Comparison of ENCODE assay signal across 12 cellular contexts in genomic region chr13:24215007-24215633, GRCh38. TPM values are rescaled to one million over a fixed set of nuclear protein-coding genes. Genes with fewer than 3 reads are reported as not detected.
DNase-seq lines count a peak whose midpoint lies in the region; ATAC-seq, FAIRE-seq and TF ChIP-seq lines count a peak whose summit lies in the region.
"Had no signal": no experiment of that assay in that cellular context is flagged by ENCODE, and none has a peak within 500 bp of the region (broad histone marks: within the 10 kb centered on the region; RNA-seq: fewer than 3 reads in every experiment).

No MANE protein-coding gene starts in this region.

- H3K27ac ChIP-seq in A549 (no peak overlapping the region), endothelial cell of umbilical vein (ENCODE audit: insufficient read depth, low read depth, low read length) (peak overlapping the region; percentile 26)
- H3K27ac ChIP-seq: foreskin keratinocyte had no signal

- H3K27me3 ChIP-seq in endothelial cell of umbilical vein (ENCODE audit: control insufficient read depth in 2 of 2, insufficient read depth in 2 of 2, low read length in 2 of 2): no peaks in the 10 kb centered on the region
- H3K27me3 ChIP-seq: foreskin keratinocyte had no signal

- H3K36me3 ChIP-seq in endothelial cell of umbilical vein (ENCODE audit: control insufficient read depth in 2 of 2, extremely low read depth in 1 of 2, insufficient read depth in 2 of 2, low read length in 2 of 2): no peaks in the 10 kb centered on the region

- no peak for TF ChIP-seq POLR2A in A549 (IDR thresholded peaks at IDR 0.05; ENCODE audit: low read length)
- TF ChIP-seq POLR2A in endothelial cell of umbilical vein (IDR thresholded peaks at IDR 0.05; ENCODE audit: low read depth, low read length): no peak

- H3K4me3 Mint-ChIP-seq in activated naive CD8-positive, alpha-beta T cell treated with anti-CD3 and anti-CD28 coated beads, Interleukin-2, amount 50 U/mL, for 24 hours: no peak overlapping the region
- H3K4me3 Mint-ChIP-seq: mesothelial cell of epicardium had no signal

- no TSS peak for BruUV-seq in endothelial cell of umbilical vein (replicated peaks; lab: Mats Ljungman, UMichigan)

- dilution Hi-C loops in endothelial cell of umbilical vein (cut with MboI; ENCODE audit: extremely low pct_ligation_motif_present, low sequenced_read_pairs): no loop called here

- no peak overlapping the region for H3K9ac ChIP-seq in endothelial cell of umbilical vein (replicated peaks; ENCODE audit: extremely low read depth, insufficient read depth, low read length)

- H3K36me3 Mint-ChIP-seq in activated naive CD8-positive, alpha-beta T cell treated with anti-CD3 and anti-CD28 coated beads, Interleukin-2, amount 50 U/mL, for 24 hours (ENCODE audit: low read depth): peaks cover 2% of the 10 kb centered on the region
- H3K36me3 Mint-ChIP-seq: mesothelial cell of epicardium had no signal

- WGBS in A549 (ENCODE audit: missing lambda C conversion rate): 81% methylated on average over 6 of the region's 6 CpGs

- TF ChIP-seq EP300 in A549 (IDR thresholded peaks at IDR 0.05): no peak

- no peaks in the 10 kb centered on the region for H3K9me3 ChIP-seq in A549
- no peaks in the 10 kb centered on the region for H3K9me3 ChIP-seq in endothelial cell of umbilical vein (replicated peaks; ENCODE audit: control insufficient read depth, insufficient read depth, low read length)

- H3K4me3 ChIP-seq in A549: no peak overlapping the region
- H3K4me3 ChIP-seq in endothelial cell of umbilical vein (replicated peaks in 1 of 3; ENCODE audit: insufficient read depth in 1 of 3, low read depth in 1 of 3, low read length in 3 of 3): no peak overlapping the region
- H3K4me3 ChIP-seq: coronary artery had no signal

- H3K79me2 ChIP-seq in endothelial cell of umbilical vein (ENCODE audit: control insufficient read depth, insufficient read depth, low read length): peaks cover 3% of the 10 kb centered on the region

- TF ChIP-seq CTCF in A549 (IDR thresholded peaks at IDR 0.05): no peak
- no peak for TF ChIP-seq CTCF in endothelial cell of umbilical vein (IDR thresholded peaks at IDR 0.05; ENCODE audit: extremely low read depth in 1 of 2, insufficient read depth in 1 of 2, low read depth in 1 of 2, low read length in 2 of 2)

- no peak for DNase-seq in A549 (ENCODE audit: low read depth in 1 of 2, low spot score in 1 of 2)
- no peak for DNase-seq in endothelial cell of umbilical vein (ENCODE audit: low read depth, low spot score)
- DNase-seq in activated naive CD8-positive, alpha-beta T cell treated with anti-CD3 and anti-CD28 coated beads, Interleukin-2, amount 50 U/mL, for 24 hours: no peak
- DNase-seq in left lobe of liver (ENCODE audit: low spot score): no peak
- DNase-seq in stimulated activated CD4-positive, alpha-beta T cell treated with anti-CD3 and anti-CD28 coated beads, Interleukin-2, amount 100 ng/mL, for 24 hours: no peak
- no peak for DNase-seq in iPS-NIHi7 (ENCODE audit: extremely low spot score)
- DNase-seq: activated naive CD4-positive, alpha-beta T cell; foreskin keratinocyte had no signal

- no peaks in the 10 kb centered on the region for H3K27me3 Mint-ChIP-seq in activated naive CD8-positive, alpha-beta T cell treated with anti-CD3 and anti-CD28 coated beads, Interleukin-2, amount 50 U/mL, for 24 hours

- H3K9me3 Mint-ChIP-seq in activated naive CD8-positive, alpha-beta T cell treated with anti-CD3 and anti-CD28 coated beads, Interleukin-2, amount 50 U/mL, for 24 hours: no peaks in the 10 kb centered on the region

- H3K4me2 ChIP-seq in A549 (peak overlapping the region; percentile 26; the same call in 2 of the 3 replicates), endothelial cell of umbilical vein (ENCODE audit: insufficient read depth, low read length) (no peak overlapping the region)

- H3K4me1 Mint-ChIP-seq in activated naive CD8-positive, alpha-beta T cell treated with anti-CD3 and anti-CD28 coated beads, Interleukin-2, amount 50 U/mL, for 24 hours: peaks cover 35% of the 10 kb centered on the region

- no peaks in the 10 kb centered on the region for H3K9me1 ChIP-seq in endothelial cell of umbilical vein (replicated peaks; ENCODE audit: control insufficient read depth, extremely low read depth, insufficient read depth, low read length)

- POLR2A ChIA-PET in A549 (lab: Yijun Ruan, JAX) (no interaction called here), endothelial cell of umbilical vein (lab: Charles Lee) (no interaction called here)

- no peak for TF ChIP-seq RAD21 in A549 (conservative IDR thresholded peaks at IDR 0.05 in 1 of 2, IDR thresholded peaks at IDR 0.05 in 1 of 2)

- no peak for FAIRE-seq in A549 (lab: Jason Lieb, UNC)
- no peak for FAIRE-seq in endothelial cell of umbilical vein (lab: Jason Lieb, UNC)

- intact Hi-C loops in endothelial cell of umbilical vein (cut with micrococcal nuclease): loop anchor here (1.0 kb wide), 1 partner anchor 162 kb away; no protein-coding TSS in a partner anchor

- ATAC-seq in A549 (no peak), GM19372 (IDR thresholded peaks at IDR 0.05; ENCODE audit: low read depth, unreplicated experiment) (peak; percentile 71), HG03135 (IDR thresholded peaks at IDR 0.05; ENCODE audit: unreplicated experiment) (peak; percentile 59), left lobe of liver (no peak)
- ATAC-seq in activated naive CD8-positive, alpha-beta T cell treated with anti-CD3 and anti-CD28 coated beads, Interleukin-2, amount 50 U/mL, for 24 hours: no peak
- ATAC-seq: foreskin keratinocyte had no signal

- no peaks in the 10 kb centered on the region for H4K20me1 ChIP-seq in endothelial cell of umbilical vein (replicated peaks; ENCODE audit: control insufficient read depth, extremely low read depth, insufficient read depth, low read length)

- CTCF ChIA-PET in A549 (lab: Yijun Ruan, JAX) (interaction anchor here (1.2 to 12.1 kb wide), 5 partner anchors 13 to 202 kb away, joined by 3 to 96 read pairs (median 5); no protein-coding TSS in a partner anchor), endothelial cell of umbilical vein (lab: Charles Lee) (interaction anchor here (0.7 to 6.4 kb wide), 11 partner anchors 14 to 255 kb away, joined by 3 to 117 read pairs (median 4); partner anchors contain the start of gene SPATA13)

- no peak overlapping the region for H3K27ac Mint-ChIP-seq in activated naive CD8-positive, alpha-beta T cell treated with anti-CD3 and anti-CD28 coated beads, Interleukin-2, amount 50 U/mL, for 24 hours
- H3K27ac Mint-ChIP-seq: mesothelial cell of epicardium had no signal

- H3K4me1 ChIP-seq in A549 (peaks cover 43% of the 10 kb centered on the region), endothelial cell of umbilical vein (ENCODE audit: control insufficient read depth, extremely low read depth, insufficient read depth, low read length) (peaks cover 10% of the 10 kb centered on the region)
- H3K4me1 ChIP-seq: foreskin keratinocyte had no signal

- H2AFZ ChIP-seq in endothelial cell of umbilical vein (ENCODE audit: low read depth, low read length): no peak overlapping the region

TF ChIP-seq in A549, 52 proteins besides CTCF, POLR2A, EP300 and RAD21:
- no peak for TF ChIP-seq POLR2AphosphoS2 (conservative IDR thresholded peaks at IDR 0.05; ENCODE audit: low read length)
- no peak for TF ChIP-seq RNF2 (IDR thresholded peaks at IDR 0.05; ENCODE audit: borderline replicate concordance, low read depth)
- TF ChIP-seq FOSB (CRISPR knock-in tag; IDR thresholded peaks at IDR 0.05): no peak
- TF ChIP-seq HOXA7 (CRISPR knock-in tag; IDR thresholded peaks at IDR 0.05): no peak

TF ChIP-seq in endothelial cell of umbilical vein, 7 proteins besides CTCF, POLR2A, EP300 and RAD21:
- no peak for TF ChIP-seq FOS (IDR thresholded peaks at IDR 0.05; ENCODE audit: borderline replicate concordance, insufficient read depth, low read length)
- no peak for TF ChIP-seq GATA2 (IDR thresholded peaks at IDR 0.05; ENCODE audit: insufficient read depth, insufficient read length, low read depth, low read length)
- no peak for TF ChIP-seq POLR2AphosphoS5 (IDR thresholded peaks at IDR 0.05; ENCODE audit: insufficient read depth, low read depth, low read length)
- TF ChIP-seq EZH2 (IDR thresholded peaks at IDR 0.05; ENCODE audit: borderline replicate concordance, low read depth, low read length, severe bottlenecking): no peak
- TF ChIP-seq JUN (IDR thresholded peaks at IDR 0.05; ENCODE audit: borderline replicate concordance, insufficient read depth, insufficient read length, low read depth): no peak
- no peak for TF ChIP-seq MYC (IDR thresholded peaks at IDR 0.05; ENCODE audit: low read depth, low read length)
- no peak for TF ChIP-seq MAX (IDR thresholded peaks at IDR 0.05; ENCODE audit: insufficient read depth, insufficient read length)

RNA-seq across cellular contexts. Expression of gene SPATA13, which starts 54.6 kb away (rescaled TPM):
- 6.3 and 7.2 TPM in 2 replicates for polyA plus RNA-seq in A549 (2011; rRNA removed)
- 2.5 and 3.6 TPM in 2 replicates for polyA plus RNA-seq in A549 (2012; cell fraction: cytosol; rRNA removed)
- polyA plus RNA-seq in A549 (2012; cell fraction: nucleus; rRNA removed): 4.7 and 6.9 TPM in 2 replicates
- 2.8 to 3.1 TPM (median 2.9 TPM) in 3 replicates for polyA plus RNA-seq in A549 (2017; fragmentation: RNase III; extraction: RNeasy Plus Mini Kit Qiagen cat#74134 plus additional on column Dnase treatment)
- 7.4 and 8.3 TPM in 2 replicates for polyA minus RNA-seq in A549 (2011; rRNA and poly(A)+ RNA removed)
- total RNA-seq in endothelial cell of umbilical vein: 12.9 and 13.3 TPM in 2 replicates
- polyA plus RNA-seq in endothelial cell of umbilical vein: 5.3 and 6.6 TPM in 2 replicates
- 3.3 and 3.5 TPM in 2 replicates for polyA plus RNA-seq in endothelial cell of umbilical vein (2011; cell fraction: cytosol; rRNA removed)
- 16.3 and 19.5 TPM in 2 replicates for polyA plus RNA-seq in endothelial cell of umbilical vein (2011; cell fraction: nucleus; rRNA removed)
- 7.7 and 7.8 TPM in 2 replicates for polyA plus RNA-seq in endothelial cell of umbilical vein (2012)
- 9.5 and 10.9 TPM in 2 replicates for polyA minus RNA-seq in endothelial cell of umbilical vein
- polyA minus RNA-seq in endothelial cell of umbilical vein (2011; cell fraction: cytosol; rRNA and poly(A)+ RNA removed): 8.3 TPM
- 9.8 and 17.5 TPM in 2 replicates for polyA minus RNA-seq in endothelial cell of umbilical vein (2011; cell fraction: nucleus; rRNA and poly(A)+ RNA removed)
- 24.7 TPM for total RNA-seq in left lobe of liver

Comparison
In these comparisons a context has a peak if more than half of its experiments do, and no peak if none do; other contexts are left out.
1. ATAC-seq: peak in GM19372 (single experiment) and HG03135 (single experiment); none in A549 (0 of 2), activated naive CD8-positive, alpha-beta T cell treated with anti-CD3 and anti-CD28 coated beads, Interleukin-2, amount 50 U/mL, for 24 hours (single experiment) and left lobe of liver (single experiment).